Comparison of ENCODE assay signal across 1 cellular context in the genomic region with DNA sequence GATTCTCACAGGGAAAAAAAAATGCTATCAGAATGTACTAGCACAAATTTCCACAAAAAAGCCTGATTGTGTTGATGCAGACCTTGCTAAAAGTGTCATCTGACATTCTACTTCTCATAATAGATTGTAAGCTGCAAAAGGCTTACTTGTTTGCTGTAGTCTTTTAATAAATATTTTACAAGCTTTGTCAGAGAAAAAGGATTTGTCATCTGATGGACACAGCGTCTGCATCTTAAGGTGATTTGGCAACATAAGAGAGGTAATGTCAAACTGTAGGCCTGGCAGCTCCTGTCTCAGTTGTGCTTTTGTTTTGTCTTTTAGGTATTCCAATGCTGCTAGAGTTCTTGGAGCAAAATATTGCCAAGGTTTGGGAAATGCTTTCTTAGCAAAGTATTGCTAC.
TF ChIP-seq lines count a peak whose summit lies in the region.

No MANE protein-coding gene starts in this region.

TF ChIP-seq in SK-N-SH treated with all-trans-retinoic acid at 6 μM for 48 hours, 23 proteins besides CTCF, POLR2A, EP300 and RAD21 (continued from another document):
- TF ChIP-seq ZFP3 (CRISPR knock-in tag; IDR thresholded peaks at IDR 0.05) (no peak), BACH2 (CRISPR knock-in tag; IDR thresholded peaks at IDR 0.05; ENCODE audit: borderline replicate concordance) (no peak), ARNTL (CRISPR knock-in tag; IDR thresholded peaks at IDR 0.05; ENCODE audit: borderline replicate concordance, low read depth) (no peak)
